ENCODE assay signal across 1 cellular context in the genomic region with DNA sequence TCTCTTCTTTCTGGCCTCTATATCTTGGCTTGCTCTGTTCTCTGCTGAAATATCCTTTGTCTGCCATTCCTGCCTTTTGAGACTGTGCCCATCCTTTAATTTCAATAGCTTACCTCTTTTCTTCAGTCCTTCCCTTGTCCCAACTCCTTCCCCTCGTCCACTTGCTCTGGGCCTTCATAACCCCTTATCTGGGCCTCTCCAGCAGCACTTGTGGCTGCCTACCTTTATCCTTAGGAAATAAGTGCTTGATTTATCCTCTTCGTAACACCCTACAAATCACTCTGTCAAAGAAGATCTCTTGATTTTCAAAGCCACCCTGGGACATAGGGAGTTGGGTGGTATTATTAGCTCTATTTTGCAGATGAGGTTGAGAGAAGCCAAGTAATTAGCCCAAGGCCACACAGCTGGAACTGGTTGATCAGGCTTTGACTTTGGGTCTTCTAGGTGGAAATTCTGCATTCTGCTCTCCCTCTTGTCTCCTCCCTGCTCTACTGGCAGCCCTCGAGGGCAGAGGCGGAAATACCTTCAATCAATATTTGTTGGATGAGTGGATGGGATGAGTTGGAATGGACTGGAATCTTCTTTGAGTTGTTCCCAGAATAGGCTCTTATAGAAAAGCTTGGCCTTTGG.
TF ChIP-seq lines count a peak whose summit lies in the region.

No MANE protein-coding gene starts in this region.

TF ChIP-seq in H1, 55 proteins besides CTCF, POLR2A, EP300 and RAD21 (continued from another document):
- TF ChIP-seq, protein P1, sequence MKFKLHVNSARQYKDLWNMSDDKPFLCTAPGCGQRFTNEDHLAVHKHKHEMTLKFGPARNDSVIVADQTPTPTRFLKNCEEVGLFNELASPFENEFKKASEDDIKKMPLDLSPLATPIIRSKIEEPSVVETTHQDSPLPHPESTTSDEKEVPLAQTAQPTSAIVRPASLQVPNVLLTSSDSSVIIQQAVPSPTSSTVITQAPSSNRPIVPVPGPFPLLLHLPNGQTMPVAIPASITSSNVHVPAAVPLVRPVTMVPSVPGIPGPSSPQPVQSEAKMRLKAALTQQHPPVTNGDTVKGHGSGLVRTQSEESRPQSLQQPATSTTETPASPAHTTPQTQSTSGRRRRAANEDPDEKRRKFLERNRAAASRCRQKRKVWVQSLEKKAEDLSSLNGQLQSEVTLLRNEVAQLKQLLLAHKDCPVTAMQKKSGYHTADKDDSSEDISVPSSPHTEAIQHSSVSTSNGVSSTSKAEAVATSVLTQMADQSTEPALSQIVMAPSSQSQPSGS (IDR thresholded peaks at IDR 0.05; ENCODE audit: low read length) = no peak
- no peak for TF ChIP-seq JUN (IDR thresholded peaks at IDR 0.05; ENCODE audit: low read depth, low read length)
- no peak for TF ChIP-seq NRF1 (IDR thresholded peaks at IDR 0.05; ENCODE audit: low read depth, low read length)
